ENCODE assay signal across 8 cellular contexts in the genomic region with DNA sequence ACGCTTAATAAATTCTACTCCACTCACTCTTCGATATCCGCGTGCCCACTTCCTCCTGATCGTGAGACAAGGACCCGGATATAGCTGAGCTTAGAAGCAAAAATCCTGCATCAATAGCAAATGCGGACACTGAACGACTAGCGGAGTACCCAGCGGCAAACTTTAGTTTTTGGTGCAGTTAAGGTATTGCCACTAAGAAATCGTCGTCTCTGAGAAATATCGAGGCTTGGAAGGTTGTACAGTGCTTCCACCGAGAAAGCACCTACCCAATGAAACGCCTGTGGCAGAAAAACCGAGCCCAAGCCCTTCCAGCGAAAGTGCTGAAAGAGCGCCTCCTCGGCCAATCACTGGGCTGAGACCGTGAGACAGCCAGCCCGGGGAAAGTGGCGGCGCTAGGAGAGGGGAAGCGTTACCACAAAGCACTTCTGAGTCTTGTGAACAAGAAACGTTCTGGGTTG. TPM values are rescaled to one million over a fixed set of nuclear protein-coding genes. Genes with fewer than 3 reads are reported as not detected.
DNase-seq lines count a peak whose midpoint lies in the region; ATAC-seq lines count a peak whose summit lies in the region.

No MANE protein-coding gene starts in this region.

- H3K27ac ChIP-seq in BLaER1 = peak overlapping the region; percentile 91

- DNase-seq in NCI-H526 (lab: John Stamatoyannopoulos, UW) = peak; percentile 90 to 95
- peak; percentile 73 to 78 for DNase-seq in activated CD4-positive, alpha-beta T cell treated with anti-CD3 and anti-CD28 coated beads for 4 hours
- DNase-seq in dermis blood vessel endothelial cell = peak; percentile 89
- peak; percentile 58 for DNase-seq in medulla oblongata (ENCODE audit: extremely low spot score)
- DNase-seq in stimulated activated CD8-positive, alpha-beta memory T cell treated with anti-CD3 and anti-CD28 coated beads, Interleukin-4, amount 100 ng/mL, for 24 hours (ENCODE audit: low read depth) = peak; percentile 58

- H3K27me3 ChIP-seq in BLaER1 = no peaks in the 10 kb centered on the region

- H3K36me3 ChIP-seq in BLaER1 = no peaks in the 10 kb centered on the region

- peak overlapping the region; percentile 69 for H3K4me2 ChIP-seq in BLaER1

- ATAC-seq in GM19372 (IDR thresholded peaks at IDR 0.05; ENCODE audit: low read depth, unreplicated experiment) (peak; percentile 40), HG03442 (IDR thresholded peaks at IDR 0.05; ENCODE audit: unreplicated experiment) (peak; percentile 44)

- peak overlapping the region; percentile 72 for H3K4me3 ChIP-seq in BLaER1

- peaks cover 19% of the 10 kb centered on the region for H3K4me1 ChIP-seq in BLaER1

- peak overlapping the region; percentile 81 for H3K9ac ChIP-seq in BLaER1

- no peaks in the 10 kb centered on the region for H3K9me3 ChIP-seq in BLaER1

- no peaks in the 10 kb centered on the region for H4K20me1 ChIP-seq in BLaER1

RNA-seq across cellular contexts. Expression of a gene that starts 32.2 kb away (rescaled TPM):
- total RNA-seq in dermis blood vessel endothelial cell = 7.7 and 7.8 TPM in 2 replicates

Comparison
In these comparisons a context has a peak if more than half of its experiments do, and no peak if none do; other contexts are left out.
1. Peak in every context shown above with its lines: DNase-seq, ATAC-seq, H3K4me3 ChIP-seq and H3K27ac ChIP-seq.